In the genomic region with DNA sequence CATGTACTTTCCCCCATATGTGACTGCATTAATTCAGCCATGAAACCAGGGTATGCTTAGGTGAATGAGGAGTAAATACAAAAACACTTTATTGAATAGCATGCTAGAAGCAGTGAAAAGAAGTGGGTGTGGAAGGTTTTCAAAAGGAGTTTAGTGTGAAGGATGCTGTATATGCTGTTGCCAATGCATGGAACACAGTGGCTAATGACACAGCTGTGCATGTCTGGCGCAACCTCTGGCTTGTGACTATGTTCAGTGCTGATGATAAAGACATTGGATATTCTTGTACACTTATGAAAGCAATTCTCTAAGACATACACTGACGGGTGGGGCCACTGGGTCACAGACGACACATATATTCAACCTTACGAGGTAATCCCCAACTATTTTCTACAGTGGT, we compare ENCODE assay signal across 13 cellular contexts.
A peak's percentile ranks its signal among the peaks of the same experiment; 100 is the strongest.
DNase-seq lines count a peak whose midpoint lies in the region; ATAC-seq and FAIRE-seq lines count a peak whose summit lies in the region.
"Had no signal": no experiment of that assay in that cellular context is flagged by ENCODE, and none has a peak within 500 bp of the region (broad histone marks: within the 10 kb centered on the region; RNA-seq: fewer than 3 reads in every experiment).

No MANE protein-coding gene starts in this region.

- H3K4me3 ChIP-seq in adipocyte (ENCODE audit: low read length): no peak overlapping the region
- H3K4me3 ChIP-seq: uterus had no signal

- DNase-seq in ELR (ENCODE audit: low read depth) (peak; percentile 61), adipocyte (ENCODE audit: low read depth) (peak; percentile 35), HTR-8/SVneo (ENCODE audit: insufficient read length, low spot score) (no peak), germinal center (ENCODE audit: low spot score) (no peak), NAMALWA (ENCODE audit: low spot score) (no peak), kidney glomerular epithelial cell (lab: John Stamatoyannopoulos, UW) (no peak)
- DNase-seq: activated naive CD8-positive, alpha-beta T cell treated with anti-CD3 and anti-CD28 coated beads, Interleukin-2, amount 10 ng/mL, durations not matched to agents 7 days and 5 days; NCI-H1417 treated with DMSO at 0.1 percent for 48 hours; stimulated activated CD4-positive, alpha-beta T cell treated with anti-CD3 and anti-CD28 coated beads, Interleukin-4, amount 100 ng/mL, for 4 hours; uterus had no signal

- no peaks in the 10 kb centered on the region for H3K36me3 ChIP-seq in adipocyte (ENCODE audit: control insufficient read depth, insufficient read depth, low read length, severe bottlenecking)
- H3K36me3 ChIP-seq: uterus had no signal

- FAIRE-seq in HTR-8/SVneo (lab: Jason Lieb, UNC): no peak
- FAIRE-seq: frontal cortex had no signal

- H3K4me1 ChIP-seq in adipocyte (ENCODE audit: control insufficient read depth, insufficient read depth, low read length): peaks cover 7% of the 10 kb centered on the region
- H3K4me1 ChIP-seq: uterus had no signal

- peak; percentile 36 for ATAC-seq in GM19452 (IDR thresholded peaks at IDR 0.05; ENCODE audit: unreplicated experiment)
- peak; percentile 37 for ATAC-seq in HG03066 (IDR thresholded peaks at IDR 0.05; ENCODE audit: low read depth, unreplicated experiment)

- H3K27me3 ChIP-seq in adipocyte (replicated peaks; ENCODE audit: control insufficient read depth, insufficient read depth, low read length): peaks cover 12% of the 10 kb centered on the region
- H3K27me3 ChIP-seq: uterus had no signal

- H3K9me3 ChIP-seq in adipocyte (ENCODE audit: control insufficient read depth, low read length): no peaks in the 10 kb centered on the region
- H3K9me3 ChIP-seq: uterus had no signal

- no peak overlapping the region for H3K9ac ChIP-seq in adipocyte (ENCODE audit: low read length)

Comparison
In these comparisons a context has a peak if more than half of its experiments do, and no peak if none do; other contexts are left out.
1. DNase-seq: peak in ELR (single experiment) and adipocyte (single experiment); none in HTR-8/SVneo (single experiment), germinal center (single experiment), NAMALWA (single experiment) and kidney glomerular epithelial cell (single experiment).